8 cellular contexts compared by ENCODE assay signal in the genomic region with DNA sequence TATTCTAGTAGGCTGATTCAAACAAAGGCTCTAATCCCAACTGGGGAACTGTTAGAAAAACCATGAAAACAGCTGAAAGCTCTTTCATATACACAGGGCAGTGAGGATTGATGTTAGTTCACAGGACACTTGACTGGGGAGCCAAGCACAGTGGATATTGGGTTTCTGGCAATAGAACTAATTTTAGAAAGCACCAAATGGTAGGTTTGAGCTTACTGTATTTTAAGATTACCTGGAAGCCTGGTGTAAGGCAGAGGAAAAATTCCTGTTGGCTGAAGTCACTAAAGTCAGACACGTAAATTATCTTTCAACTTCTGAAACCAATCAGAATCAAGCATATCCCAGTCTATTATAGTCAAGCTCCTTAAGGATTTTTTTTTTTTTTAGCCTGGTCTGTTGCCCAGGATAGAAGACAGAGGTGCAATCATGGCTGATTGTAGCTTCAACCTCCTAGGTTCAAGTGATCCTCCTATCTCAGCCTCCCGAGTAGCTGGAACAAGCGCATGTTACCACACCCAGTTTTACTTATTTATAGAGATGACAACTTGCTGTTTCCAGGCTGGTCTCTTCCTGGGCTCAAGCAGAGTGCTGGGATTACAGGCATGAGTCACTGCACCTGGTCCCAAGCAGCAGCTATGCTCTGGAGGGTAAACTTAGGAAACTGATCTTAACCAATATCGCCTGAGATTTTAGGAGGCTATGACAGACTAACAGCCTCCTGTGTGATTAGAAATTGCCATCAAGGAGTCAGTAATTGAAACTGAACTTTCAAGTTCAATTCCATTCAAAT. TPM values are rescaled to one million over a fixed set of nuclear protein-coding genes. Genes with fewer than 3 reads are reported as not detected.
DNase-seq lines count a peak whose midpoint lies in the region; ATAC-seq and TF ChIP-seq lines count a peak whose summit lies in the region.

No MANE protein-coding gene starts in this region.

- TF ChIP-seq CTCF in brain microvascular endothelial cell (IDR thresholded peaks at IDR 0.05; ENCODE audit: low read depth, low read length, missing control alignments) = no peak

- H3K4me1 Mint-ChIP-seq in naive B cell = peaks cover 46 to 66% (median 62%) of the 10 kb centered on the region in 3 donors

- ATAC-seq in naive B cell (ENCODE audit: low read depth in 2 of 2) = no peak

- H3K9me3 Mint-ChIP-seq in naive B cell = peaks cover 0 to 4% (median 0%) of the 10 kb centered on the region in 7 donors

- peaks cover 29% of the 10 kb centered on the region for H3K36me3 ChIP-seq in brain microvascular endothelial cell (replicated peaks)

- peaks cover 7 to 17% of the 10 kb centered on the region in 2 donors for H3K36me3 Mint-ChIP-seq in naive B cell

- peak; percentile 47 for DNase-seq in CMK (ENCODE audit: low read depth)
- peak; percentile 90 for DNase-seq in LHCN-M2 (ENCODE audit: low read depth)
- peak; percentile 47 for DNase-seq in brain microvascular endothelial cell
- no peak for DNase-seq in naive B cell
- DNase-seq in NCI-H748 (lab: John Stamatoyannopoulos, UW; ENCODE audit: unreplicated experiment) = no peak
- DNase-seq in substantia nigra (lab: John Stamatoyannopoulos, UW) = no peak
- DNase-seq in NCI-H2029 treated with DMSO at 0.1 percent for 48 hours (lab: John Stamatoyannopoulos, UW) = no peak
- no peak for DNase-seq in NCI-H510A treated with DMSO at 0.1 percent for 48 hours (lab: John Stamatoyannopoulos, UW)

- H3K4me3 Mint-ChIP-seq in naive B cell = peak overlapping the region in 7 of 8 donors; percentile 13 to 100 (median 98)

- H3K27ac Mint-ChIP-seq in naive B cell = peak overlapping the region in 3 of 6 donors; percentile 59 to 99 (median 72)

- H3K27me3 ChIP-seq in brain microvascular endothelial cell (replicated peaks) = no peaks in the 10 kb centered on the region

- peak overlapping the region; percentile 92 for H3K4me3 ChIP-seq in brain microvascular endothelial cell (ENCODE audit: low read depth, low read length)

- in situ Hi-C loops in brain microvascular endothelial cell (cut with HindIII; ENCODE audit: low pct_ligation_motif_present, low sequenced_read_pairs) = no loop called here

- H3K27ac ChIP-seq in brain microvascular endothelial cell (peak overlapping the region; percentile 7), substantia nigra (ENCODE audit: low read depth, low read length, poor library complexity, severe bottlenecking) (no peak overlapping the region)

- no peaks in the 10 kb centered on the region for H3K27me3 Mint-ChIP-seq in naive B cell

RNA-seq across cellular contexts. Expression of gene SYNCRIP, which starts 32.5 kb away (rescaled TPM):
- 107 and 121 TPM in 2 replicates for total RNA-seq in LHCN-M2 (2014; rRNA removed)
- polyA plus RNA-seq in LHCN-M2 (2012) = 81.2 TPM
- polyA plus RNA-seq in naive B cell (ENCODE audit: low read depth in 6 of 6) = 10 to 100 TPM; 12.0 to 64.0 (median 54.9) TPM

Comparison
In these comparisons a context has a peak if more than half of its experiments do, and no peak if none do; other contexts are left out.
1. DNase-seq: peak in CMK (single experiment), LHCN-M2 (single experiment) and brain microvascular endothelial cell (single experiment); none in naive B cell (single experiment), NCI-H748 (single experiment), substantia nigra (0 of 49), NCI-H2029 treated with DMSO at 0.1 percent for 48 hours (single experiment) and NCI-H510A treated with DMSO at 0.1 percent for 48 hours (single experiment).